9 cellular contexts compared by ENCODE assay signal in genomic region chr11:60840711-60841430, GRCh38. TPM values are rescaled to one million over a fixed set of nuclear protein-coding genes. Genes with fewer than 3 reads are reported as not detected.
A peak's percentile ranks its signal among the peaks of the same experiment; 100 is the strongest.
DNase-seq lines count a peak whose midpoint lies in the region; ATAC-seq and TF ChIP-seq lines count a peak whose summit lies in the region.
"Had no signal": no experiment of that assay in that cellular context is flagged by ENCODE, and none has a peak within 500 bp of the region (broad histone marks: within the 10 kb centered on the region; RNA-seq: fewer than 3 reads in every experiment).

No MANE protein-coding gene starts in this region.

- H3K4me1 ChIP-seq in uterus, result peaks cover 0 to 4% of the 10 kb centered on the region in 2 donors

- H3K9me3 ChIP-seq in uterus, result no peaks in the 10 kb centered on the region

- ATAC-seq in memory B cell (ENCODE audit: low read depth) (no peak), HG03378 (IDR thresholded peaks at IDR 0.05; ENCODE audit: unreplicated experiment) (no peak)

- in situ Hi-C loops in brain microvascular endothelial cell (cut with HindIII; ENCODE audit: low pct_ligation_motif_present, low sequenced_read_pairs), result no loop called here

- CTCF ChIA-PET in activated naive CD4-positive, alpha-beta T cell treated with anti-CD3 and anti-CD28 coated beads for 36 hours (lab: Charles Lee), result interaction anchor here (0.8 to 2.7 kb wide), 2 partner anchors 10 to 347 kb away, joined by 3 to 20 read pairs; no protein-coding TSS in a partner anchor

- no peaks in the 10 kb centered on the region for H3K27me3 Mint-ChIP-seq in activated naive CD4-positive, alpha-beta T cell treated with anti-CD3 and anti-CD28 coated beads for 36 hours (ENCODE audit: low read depth)
- no peaks in the 10 kb centered on the region for H3K27me3 Mint-ChIP-seq in memory B cell

- peak overlapping the region; percentile 24 for H3K27ac Mint-ChIP-seq in activated naive CD4-positive, alpha-beta T cell treated with anti-CD3 and anti-CD28 coated beads for 36 hours
- peak overlapping the region; percentile 87 for H3K27ac Mint-ChIP-seq in memory B cell

- no peak for DNase-seq in activated naive CD4-positive, alpha-beta T cell treated with anti-CD3 and anti-CD28 coated beads for 36 hours
- DNase-seq in activated naive CD4-positive, alpha-beta T cell treated with Interleukin-2 at 50 U/mL for 16 hours, result no peak
- DNase-seq in brain microvascular endothelial cell, result peak; percentile 89
- no peak for DNase-seq in memory B cell (ENCODE audit: low spot score in 2 of 2)
- peak; percentile 58 to 60 for DNase-seq in uterus
- DNase-seq in middle frontal gyrus (ENCODE audit: extremely low spot score, low spot score), result no peak
- DNase-seq in NCI-H2196 treated with DMSO at 0.1 percent for 48 hours (lab: John Stamatoyannopoulos, UW; ENCODE audit: unreplicated experiment), result no peak

- H3K9me3 Mint-ChIP-seq in activated naive CD4-positive, alpha-beta T cell treated with anti-CD3 and anti-CD28 coated beads for 36 hours, result no peaks in the 10 kb centered on the region
- no peaks in the 10 kb centered on the region for H3K9me3 Mint-ChIP-seq in memory B cell

- peak overlapping the region; percentile 78 for H3K4me3 Mint-ChIP-seq in activated naive CD4-positive, alpha-beta T cell treated with anti-CD3 and anti-CD28 coated beads for 36 hours
- H3K4me3 Mint-ChIP-seq in memory B cell, result peak overlapping the region; percentile 93

- no peaks in the 10 kb centered on the region for H3K27me3 ChIP-seq in brain microvascular endothelial cell (replicated peaks)
- no peaks in the 10 kb centered on the region for H3K27me3 ChIP-seq in uterus

- peaks cover 20% of the 10 kb centered on the region for H3K36me3 Mint-ChIP-seq in activated naive CD4-positive, alpha-beta T cell treated with anti-CD3 and anti-CD28 coated beads for 36 hours (ENCODE audit: low read depth)
- H3K36me3 Mint-ChIP-seq in memory B cell, result peaks cover 4% of the 10 kb centered on the region

- TF ChIP-seq CTCF in brain microvascular endothelial cell (IDR thresholded peaks at IDR 0.05; ENCODE audit: low read depth, low read length, missing control alignments) (no peak), uterus (IDR thresholded peaks at IDR 0.05) (no peak)

- H3K4me3 ChIP-seq in brain microvascular endothelial cell (ENCODE audit: low read depth, low read length) (no peak overlapping the region), uterus (no peak overlapping the region)

- H3K36me3 ChIP-seq in brain microvascular endothelial cell (replicated peaks), result no peaks in the 10 kb centered on the region
- no peaks in the 10 kb centered on the region for H3K36me3 ChIP-seq in uterus

- no peak for TF ChIP-seq POLR2A in uterus (IDR thresholded peaks at IDR 0.05)

- intact Hi-C loops in activated naive CD4-positive, alpha-beta T cell treated with anti-CD3 and anti-CD28 coated beads for 36 hours (cut with micrococcal nuclease), result loop anchor here (1.0 to 10.0 kb wide), 4 partner anchors 65 to 521 kb away; partner anchors contain the start of genes CYB561A3, PRPF19, SLC15A3 and TMEM138
- intact Hi-C loops in uterus (cut with DNase I; ENCODE audit: low total_unique reads), result loop anchor here (5.0 kb wide), 1 partner anchor 71 kb away; the partner anchor contains the start of gene TMEM109

- peak overlapping the region; percentile 65 for H3K27ac ChIP-seq in brain microvascular endothelial cell
- H3K27ac ChIP-seq in uterus, result peak overlapping the region; percentile 78

- peaks cover 31% of the 10 kb centered on the region for H3K4me1 Mint-ChIP-seq in activated naive CD4-positive, alpha-beta T cell treated with anti-CD3 and anti-CD28 coated beads for 36 hours (ENCODE audit: low read depth)
- peaks cover 39% of the 10 kb centered on the region for H3K4me1 Mint-ChIP-seq in memory B cell

RNA-seq across cellular contexts. Expression of gene CCDC86, which starts 1.0 kb away (rescaled TPM):
- total RNA-seq in activated naive CD4-positive, alpha-beta T cell treated with anti-CD3 and anti-CD28 coated beads for 36 hours, result 10 to 100 TPM; 38.8 to 41.2 TPM
- 10 to 100 TPM in 1 of 4 donors, 1 to 10 TPM in 3; 7.4 to 23.0 (median 8.3) TPM for total RNA-seq in uterus

RNA-seq across cellular contexts. Expression of gene PTGDR2, which starts 14.9 kb away (rescaled TPM):
- total RNA-seq in activated naive CD4-positive, alpha-beta T cell treated with anti-CD3 and anti-CD28 coated beads for 36 hours, result under 1 TPM; 0.14 to 0.17 TPM
- 1 to 10 TPM in 1 of 4 donors, under 1 TPM in 2, not detected in 1; 0.21 to 4.6 (median 0.49) TPM for total RNA-seq in uterus

RNA-seq across cellular contexts. Expression of gene ZP1, which starts 26.5 kb away (rescaled TPM):
- total RNA-seq in activated naive CD4-positive, alpha-beta T cell treated with anti-CD3 and anti-CD28 coated beads for 36 hours, result not detected
- not detected for total RNA-seq in uterus
- total RNA-seq: activated CD8-positive, alpha-beta memory T cell treated with anti-CD3 and anti-CD28 coated beads for 36 hours had no signal

RNA-seq across cellular contexts. Expression of gene MS4A10, which starts 55.7 kb away (rescaled TPM):
- total RNA-seq in activated naive CD4-positive, alpha-beta T cell treated with anti-CD3 and anti-CD28 coated beads for 36 hours, result not detected
- not detected for total RNA-seq in uterus
- total RNA-seq: activated CD8-positive, alpha-beta memory T cell treated with anti-CD3 and anti-CD28 coated beads for 36 hours had no signal

Comparison
In these comparisons a context has a peak if more than half of its experiments do, and no peak if none do; other contexts are left out.
1. DNase-seq: peak in brain microvascular endothelial cell (single experiment) and uterus (2 of 2); none in activated naive CD4-positive, alpha-beta T cell treated with anti-CD3 and anti-CD28 coated beads for 36 hours (single experiment), activated naive CD4-positive, alpha-beta T cell treated with Interleukin-2 at 50 U/mL for 16 hours (single experiment), memory B cell (0 of 2), middle frontal gyrus (single experiment) and NCI-H2196 treated with DMSO at 0.1 percent for 48 hours (single experiment).